In genomic region chr17:16506188-16506587, GRCh38 we compare ENCODE assay signal across 21 cellular contexts. TPM values are rescaled to one million over a fixed set of nuclear protein-coding genes. Genes with fewer than 3 reads are reported as not detected.
DNase-seq lines count a peak whose midpoint lies in the region; FAIRE-seq and TF ChIP-seq lines count a peak whose summit lies in the region.
"Had no signal": no experiment of that assay in that cellular context is flagged by ENCODE, and none has a peak within 500 bp of the region (broad histone marks: within the 10 kb centered on the region; RNA-seq: fewer than 3 reads in every experiment).

No MANE protein-coding gene starts in this region.

- peaks cover 3% of the 10 kb centered on the region for H3K4me1 Mint-ChIP-seq in astrocyte (ENCODE audit: low read depth, unreplicated experiment)
- H3K4me1 Mint-ChIP-seq in CD4-positive, alpha-beta memory T cell: no peaks in the 10 kb centered on the region
- H3K4me1 Mint-ChIP-seq: activated naive CD8-positive, alpha-beta T cell treated with anti-CD3 and anti-CD28 coated beads, Interleukin-2, amount 50 U/mL, for 24 hours had no signal

- WGBS in esophagus muscularis mucosa: 98% methylated on average over 3 of the region's 3 CpGs

- no peak for DNase-seq in BJ (ENCODE audit: low read depth)
- no peak for DNase-seq in astrocyte (ENCODE audit: low read depth)
- no peak for DNase-seq in fibroblast of pulmonary artery (ENCODE audit: low read depth)
- no peak for DNase-seq in osteoblast (ENCODE audit: insufficient read length, low spot score, missing footprints)
- DNase-seq in CD4-positive, alpha-beta memory T cell: no peak
- DNase-seq in esophagus muscularis mucosa (ENCODE audit: extremely low spot score): no peak
- DNase-seq in GM19239 (ENCODE audit: insufficient read length, low spot score): no peak
- no peak for DNase-seq in NCI-H510A (lab: John Stamatoyannopoulos, UW)
- DNase-seq: ACHN; activated CD4-positive, alpha-beta T cell treated with anti-CD3 and anti-CD28 coated beads, Interleukin-2, amount 50 U/mL, for 1 hour; activated CD8-positive, alpha-beta memory T cell treated with anti-CD3 and anti-CD28 coated beads, Interleukin-2, amount 50 U/mL, for 4 hours; activated naive CD8-positive, alpha-beta T cell treated with anti-CD3 and anti-CD28 coated beads, Interleukin-2, amount 50 U/mL, for 24 hours; cortex of kidney; kidney glomerular epithelial cell; NCI-H1105; NCI-H2029; NCI-H226; right cardiac atrium; T-helper 17 cell had no signal

- peaks cover 9% of the 10 kb centered on the region for H3K27me3 Mint-ChIP-seq in astrocyte (ENCODE audit: low read depth, unreplicated experiment)
- no peaks in the 10 kb centered on the region for H3K27me3 Mint-ChIP-seq in CD4-positive, alpha-beta memory T cell
- H3K27me3 Mint-ChIP-seq: activated naive CD8-positive, alpha-beta T cell treated with anti-CD3 and anti-CD28 coated beads, Interleukin-2, amount 50 U/mL, for 24 hours had no signal

- no peak overlapping the region for H3K4me3 Mint-ChIP-seq in astrocyte (ENCODE audit: unreplicated experiment)
- no peak overlapping the region for H3K4me3 Mint-ChIP-seq in CD4-positive, alpha-beta memory T cell
- H3K4me3 Mint-ChIP-seq: activated naive CD8-positive, alpha-beta T cell treated with anti-CD3 and anti-CD28 coated beads, Interleukin-2, amount 50 U/mL, for 24 hours; T-helper 17 cell had no signal

- CTCF ChIA-PET in BJ (lab: Yijun Ruan, JAX): no interaction called here
- CTCF ChIA-PET in CD4-positive, alpha-beta memory T cell (lab: Charles Lee; ENCODE audit: partially characterized antibody): no interaction called here

- POLR2A ChIA-PET in BJ (lab: Charles Lee): no interaction called here
- POLR2A ChIA-PET in CD4-positive, alpha-beta memory T cell (lab: Charles Lee; ENCODE audit: partially characterized antibody): no interaction called here

- no peaks in the 10 kb centered on the region for H3K79me2 ChIP-seq in astrocyte (ENCODE audit: insufficient read depth, low read length)
- H3K79me2 ChIP-seq in osteoblast (ENCODE audit: insufficient read depth, low read length): no peaks in the 10 kb centered on the region

- no peaks in the 10 kb centered on the region for H4K20me1 ChIP-seq in astrocyte (ENCODE audit: insufficient read depth, low read length)
- no peaks in the 10 kb centered on the region for H4K20me1 ChIP-seq in osteoblast (ENCODE audit: insufficient read depth, low read length)

- TF ChIP-seq CTCF in BJ (IDR thresholded peaks at IDR 0.05; ENCODE audit: insufficient read depth, low read depth, low read length) (peak; percentile 26), astrocyte (IDR thresholded peaks at IDR 0.05; ENCODE audit: insufficient read depth, low read depth, low read length) (peak; percentile 18), fibroblast of pulmonary artery (IDR thresholded peaks at IDR 0.05; ENCODE audit: low read length, missing control alignments) (peak; percentile 10), osteoblast (IDR thresholded peaks at IDR 0.05; ENCODE audit: extremely low read depth, low read depth, low read length) (peak; percentile 29), esophagus muscularis mucosa (IDR thresholded peaks at IDR 0.05) (no peak)

- intact Hi-C loops in CD4-positive, alpha-beta memory T cell (cut with micrococcal nuclease): no loop called here
- intact Hi-C loops in esophagus muscularis mucosa (cut with DNase I): no loop called here

- H3K27ac ChIP-seq in astrocyte (ENCODE audit: low read depth, low read length) (no peak overlapping the region), osteoblast (ENCODE audit: low read depth, low read length) (no peak overlapping the region), esophagus muscularis mucosa (replicated peaks in 1 of 4) (no peak overlapping the region)
- H3K27ac ChIP-seq in CD4-positive, alpha-beta memory T cell (ENCODE audit: low read depth, low read length): no peak overlapping the region
- H3K27ac ChIP-seq: gastroesophageal sphincter, SJSA1 had no signal

- H3K9me3 ChIP-seq in astrocyte (ENCODE audit: insufficient read depth, low read depth, low read length): no peaks in the 10 kb centered on the region
- H3K9me3 ChIP-seq in osteoblast (ENCODE audit: low read depth, low read length): no peaks in the 10 kb centered on the region
- no peaks in the 10 kb centered on the region for H3K9me3 ChIP-seq in CD4-positive, alpha-beta memory T cell (ENCODE audit: control insufficient read depth in 1 of 2, low read length in 2 of 2)
- H3K9me3 ChIP-seq in esophagus muscularis mucosa: no peaks in the 10 kb centered on the region
- H3K9me3 ChIP-seq: gastroesophageal sphincter, SJSA1 had no signal

- H3K4me3 ChIP-seq in BJ (ENCODE audit: low read depth, low read length) (no peak overlapping the region), astrocyte (ENCODE audit: insufficient read depth, low read depth, low read length) (no peak overlapping the region), fibroblast of pulmonary artery (replicated peaks; ENCODE audit: low read depth, low read length) (no peak overlapping the region), osteoblast (ENCODE audit: insufficient read depth, low read length) (no peak overlapping the region), esophagus muscularis mucosa (no peak overlapping the region)
- H3K4me3 ChIP-seq in CD4-positive, alpha-beta memory T cell (ENCODE audit: low read length in 2 of 2): no peak overlapping the region
- H3K4me3 ChIP-seq: gastroesophageal sphincter, SJSA1 had no signal

- H2AFZ ChIP-seq in astrocyte (ENCODE audit: low read depth, low read length) (no peak overlapping the region), osteoblast (ENCODE audit: low read length) (no peak overlapping the region)

- FAIRE-seq in astrocyte (lab: Jason Lieb, UNC) (no peak), GM19239 (lab: Jason Lieb, UNC) (no peak)

- H3K4me1 ChIP-seq in astrocyte (ENCODE audit: insufficient read depth, low read length) (no peaks in the 10 kb centered on the region), osteoblast (ENCODE audit: insufficient read depth, low read length) (no peaks in the 10 kb centered on the region), esophagus muscularis mucosa (no peaks in the 10 kb centered on the region)
- no peaks in the 10 kb centered on the region for H3K4me1 ChIP-seq in CD4-positive, alpha-beta memory T cell (ENCODE audit: insufficient read depth, low read length)
- H3K4me1 ChIP-seq: gastroesophageal sphincter, SJSA1 had no signal

- H3K4me2 ChIP-seq in astrocyte (ENCODE audit: low read length) (no peak overlapping the region), osteoblast (ENCODE audit: insufficient read depth, low read length) (no peak overlapping the region)

- TF ChIP-seq POLR2A in esophagus muscularis mucosa (IDR thresholded peaks at IDR 0.05; ENCODE audit: low read depth): no peak

- no peaks in the 10 kb centered on the region for H3K36me3 ChIP-seq in BJ (ENCODE audit: control insufficient read depth, insufficient read depth, low read length)
- no peaks in the 10 kb centered on the region for H3K36me3 ChIP-seq in astrocyte (ENCODE audit: insufficient read depth, low read length)
- no peaks in the 10 kb centered on the region for H3K36me3 ChIP-seq in osteoblast (ENCODE audit: insufficient read depth, low read length)
- no peaks in the 10 kb centered on the region for H3K36me3 ChIP-seq in CD4-positive, alpha-beta memory T cell (ENCODE audit: insufficient read depth, low read length)
- no peaks in the 10 kb centered on the region for H3K36me3 ChIP-seq in esophagus muscularis mucosa
- H3K36me3 ChIP-seq: gastroesophageal sphincter, SJSA1 had no signal

- H3K27ac Mint-ChIP-seq in astrocyte (ENCODE audit: unreplicated experiment): no peak overlapping the region
- no peak overlapping the region for H3K27ac Mint-ChIP-seq in CD4-positive, alpha-beta memory T cell
- H3K27ac Mint-ChIP-seq: activated naive CD8-positive, alpha-beta T cell treated with anti-CD3 and anti-CD28 coated beads, Interleukin-2, amount 50 U/mL, for 24 hours; T-helper 17 cell had no signal

- no peak overlapping the region for H3K9ac ChIP-seq in astrocyte (ENCODE audit: low read length)

- TF ChIP-seq EP300 in esophagus muscularis mucosa (IDR thresholded peaks at IDR 0.05): no peak

- H3K9me3 Mint-ChIP-seq in astrocyte (ENCODE audit: unreplicated experiment): peaks cover 3% of the 10 kb centered on the region
- peaks cover 0 to 1% (median 0%) of the 10 kb centered on the region in 8 donors for H3K9me3 Mint-ChIP-seq in CD4-positive, alpha-beta memory T cell
- H3K9me3 Mint-ChIP-seq: activated naive CD8-positive, alpha-beta T cell treated with anti-CD3 and anti-CD28 coated beads, Interleukin-2, amount 50 U/mL, for 24 hours had no signal

- H3K27me3 ChIP-seq in BJ (ENCODE audit: control insufficient read depth, insufficient read depth, low read length) (peaks cover 13% of the 10 kb centered on the region), astrocyte (ENCODE audit: insufficient read depth, low read length) (no peaks in the 10 kb centered on the region), osteoblast (ENCODE audit: insufficient read depth, low read length) (peaks cover 8% of the 10 kb centered on the region), esophagus muscularis mucosa (no peaks in the 10 kb centered on the region)
- H3K27me3 ChIP-seq in CD4-positive, alpha-beta memory T cell (ENCODE audit: insufficient read depth, low read length): no peaks in the 10 kb centered on the region
- H3K27me3 ChIP-seq: gastroesophageal sphincter, SJSA1 had no signal

- H3K36me3 Mint-ChIP-seq in astrocyte (ENCODE audit: low read depth, unreplicated experiment): no peaks in the 10 kb centered on the region
- no peaks in the 10 kb centered on the region for H3K36me3 Mint-ChIP-seq in CD4-positive, alpha-beta memory T cell

RNA-seq across cellular contexts. Expression of gene LRRC75A, which starts 14.2 kb away (rescaled TPM):
- polyA plus RNA-seq in BJ (2011; rRNA removed): 0.82 and 1.3 TPM in 2 replicates
- polyA minus RNA-seq in BJ (2011; rRNA and poly(A)+ RNA removed): 0.33 and 0.36 TPM in 2 replicates
- 0.36 TPM in 2 replicates for total RNA-seq in astrocyte
- total RNA-seq in osteoblast: 0.88 and 1.4 TPM in 2 replicates
- total RNA-seq in CD4-positive, alpha-beta memory T cell: 1 to 10 TPM; 5.4 to 5.7 TPM
- 1 to 10 TPM in 1 of 2 donors, under 1 TPM in 1; 0.72 to 2.5 TPM for polyA plus RNA-seq in CD4-positive, alpha-beta memory T cell
- total RNA-seq in esophagus muscularis mucosa: 1 to 10 TPM in 2 of 4 donors, under 1 TPM in 2; 0.83 to 3.5 (median 2.0) TPM

Comparison
In these comparisons a context has a peak if more than half of its experiments do, and no peak if none do; other contexts are left out.
1. CTCF ChIP-seq: peak in BJ (single experiment), astrocyte (single experiment), fibroblast of pulmonary artery (single experiment) and osteoblast (single experiment); none in esophagus muscularis mucosa (0 of 3).